In the genomic region with DNA sequence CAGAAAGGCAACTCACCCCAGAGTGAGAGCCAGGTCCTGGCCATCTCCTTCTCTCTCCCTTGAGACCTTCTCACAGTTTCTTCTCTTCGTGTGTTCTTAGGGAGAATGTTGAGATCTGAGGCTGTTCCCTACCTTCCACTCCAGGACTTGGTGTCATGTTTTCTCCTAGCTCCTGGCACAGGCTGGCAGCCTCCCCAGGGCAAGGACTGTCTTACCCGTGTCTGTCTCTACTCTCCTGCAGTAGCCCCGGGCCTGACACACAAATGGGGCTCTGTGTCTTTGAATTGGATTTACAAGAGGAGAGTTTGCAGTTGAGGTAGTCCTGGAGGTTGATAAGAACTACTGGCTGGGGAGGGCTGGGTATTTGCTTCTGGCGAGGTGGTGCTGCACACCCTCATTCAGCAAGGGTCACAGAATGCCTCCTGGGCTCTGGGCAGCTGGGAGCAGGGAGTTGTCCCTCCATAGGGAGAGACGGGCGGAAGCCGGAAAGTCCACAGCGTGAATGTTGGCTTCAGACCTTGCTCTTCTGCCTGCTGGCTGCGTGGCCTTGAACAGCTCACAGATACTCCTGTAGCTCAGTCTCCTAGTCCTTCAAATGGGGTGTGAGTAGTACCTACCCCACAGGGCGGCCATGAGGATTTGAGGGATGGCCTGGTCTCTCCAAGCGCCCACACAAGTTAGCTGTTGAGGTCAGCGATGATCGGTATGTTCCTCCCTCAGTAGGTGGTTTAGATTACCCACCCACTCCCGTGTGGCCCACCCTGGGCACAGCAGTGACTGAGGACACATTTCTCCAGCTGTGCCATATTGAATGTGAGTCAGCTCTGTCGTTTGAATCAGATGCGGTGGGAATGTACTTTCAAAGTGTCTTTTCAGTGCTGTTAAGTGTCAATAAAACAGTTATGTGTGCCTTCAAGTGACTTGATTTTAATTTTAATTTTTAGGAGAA, we compare ENCODE assay signal across 1 cellular context.
TF ChIP-seq lines count a peak whose summit lies in the region.

No MANE protein-coding gene starts in this region.

TF ChIP-seq in WTC11, 78 proteins besides CTCF, POLR2A, EP300 and RAD21 (continued from another document):
- TF ChIP-seq SMAD4 (CRISPR knock-in tag; IDR thresholded peaks at IDR 0.05) (no peak), ARID4B (CRISPR knock-in tag; IDR thresholded peaks at IDR 0.05; ENCODE audit: borderline replicate concordance) (no peak), IRF2 (CRISPR knock-in tag; IDR thresholded peaks at IDR 0.05; ENCODE audit: borderline replicate concordance, low read depth) (no peak), ZNF232 (CRISPR knock-in tag; IDR thresholded peaks at IDR 0.05) (no peak), NFATC4 (CRISPR knock-in tag; IDR thresholded peaks at IDR 0.05) (no peak), FOXP4 (CRISPR knock-in tag; IDR thresholded peaks at IDR 0.05) (no peak), SMAD3 (CRISPR knock-in tag; IDR thresholded peaks at IDR 0.05; ENCODE audit: borderline replicate concordance) (no peak), MYBL2 (CRISPR knock-in tag; IDR thresholded peaks at IDR 0.05) (no peak), IRF1 (CRISPR knock-in tag; IDR thresholded peaks at IDR 0.05) (no peak), PREB (CRISPR knock-in tag; IDR thresholded peaks at IDR 0.05; ENCODE audit: borderline replicate concordance) (no peak), MLX (CRISPR knock-in tag; IDR thresholded peaks at IDR 0.05) (no peak), SOX15 (CRISPR knock-in tag; IDR thresholded peaks at IDR 0.05) (no peak), AR (CRISPR knock-in tag; IDR thresholded peaks at IDR 0.05) (no peak)
- TF ChIP-seq, protein P1, sequence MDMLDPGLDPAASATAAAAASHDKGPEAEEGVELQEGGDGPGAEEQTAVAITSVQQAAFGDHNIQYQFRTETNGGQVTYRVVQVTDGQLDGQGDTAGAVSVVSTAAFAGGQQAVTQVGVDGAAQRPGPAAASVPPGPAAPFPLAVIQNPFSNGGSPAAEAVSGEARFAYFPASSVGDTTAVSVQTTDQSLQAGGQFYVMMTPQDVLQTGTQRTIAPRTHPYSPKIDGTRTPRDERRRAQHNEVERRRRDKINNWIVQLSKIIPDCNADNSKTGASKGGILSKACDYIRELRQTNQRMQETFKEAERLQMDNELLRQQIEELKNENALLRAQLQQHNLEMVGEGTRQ (CRISPR knock-in tag; IDR thresholded peaks at IDR 0.05), result no peak
